In genomic region chr14:22303589-22304195, GRCh38 we compare ENCODE assay signal across 8 cellular contexts.
DNase-seq lines count a peak whose midpoint lies in the region; ATAC-seq and TF ChIP-seq lines count a peak whose summit lies in the region.

No MANE protein-coding gene starts in this region.

- H3K27me3 ChIP-seq in OCI-LY3 (ENCODE audit: low read depth, low read length) (peaks cover 26% of the 10 kb centered on the region), thymus (ENCODE audit: control insufficient read depth, insufficient read depth) (no peaks in the 10 kb centered on the region)

- H3K27ac ChIP-seq in OCI-LY3 (ENCODE audit: low read length) (no peak overlapping the region), thymus (ENCODE audit: low read depth) (peak overlapping the region; percentile 42)

- H3K4me2 ChIP-seq in OCI-LY3 (ENCODE audit: low read length) = no peak overlapping the region

- H3K36me3 ChIP-seq in OCI-LY3 (replicated peaks; ENCODE audit: low read depth, low read length) (no peaks in the 10 kb centered on the region), thymus (ENCODE audit: control insufficient read depth, insufficient read depth) (no peaks in the 10 kb centered on the region)

- no peaks in the 10 kb centered on the region for H3K79me2 ChIP-seq in OCI-LY3 (ENCODE audit: low read length)

- no peak overlapping the region for H3K4me3 ChIP-seq in OCI-LY3 (ENCODE audit: low read length)
- H3K4me3 ChIP-seq in thymus (ENCODE audit: low read length) = peak overlapping the region; percentile 35

- H3K4me1 Mint-ChIP-seq in activated naive CD4-positive, alpha-beta T cell treated with anti-CD3 and anti-CD28 coated beads, Interleukin-2, amount 50 U/mL, for 24 hours = no peaks in the 10 kb centered on the region
- no peaks in the 10 kb centered on the region for H3K4me1 Mint-ChIP-seq in endothelial cell (ENCODE audit: unreplicated experiment)

- H3K27ac Mint-ChIP-seq in activated naive CD4-positive, alpha-beta T cell treated with anti-CD3 and anti-CD28 coated beads, Interleukin-2, amount 50 U/mL, for 24 hours = no peak overlapping the region
- no peak overlapping the region for H3K27ac Mint-ChIP-seq in endothelial cell (ENCODE audit: unreplicated experiment)

- H3K4me3 Mint-ChIP-seq in activated naive CD4-positive, alpha-beta T cell treated with anti-CD3 and anti-CD28 coated beads, Interleukin-2, amount 50 U/mL, for 24 hours = peak overlapping the region; percentile 63
- no peak overlapping the region for H3K4me3 Mint-ChIP-seq in endothelial cell (ENCODE audit: unreplicated experiment)

- H3K9me3 ChIP-seq in OCI-LY3 (ENCODE audit: insufficient read depth, low read length) (no peaks in the 10 kb centered on the region), thymus (ENCODE audit: control insufficient read depth) (no peaks in the 10 kb centered on the region)

- no peaks in the 10 kb centered on the region for H3K9me3 Mint-ChIP-seq in activated naive CD4-positive, alpha-beta T cell treated with anti-CD3 and anti-CD28 coated beads, Interleukin-2, amount 50 U/mL, for 24 hours
- H3K9me3 Mint-ChIP-seq in endothelial cell (ENCODE audit: unreplicated experiment) = no peaks in the 10 kb centered on the region

- no peak overlapping the region for H3K9ac ChIP-seq in OCI-LY3 (ENCODE audit: low read length)

- H3K36me3 Mint-ChIP-seq in activated naive CD4-positive, alpha-beta T cell treated with anti-CD3 and anti-CD28 coated beads, Interleukin-2, amount 50 U/mL, for 24 hours = no peaks in the 10 kb centered on the region
- no peaks in the 10 kb centered on the region for H3K36me3 Mint-ChIP-seq in endothelial cell (ENCODE audit: low read depth, unreplicated experiment)

- H3K27me3 Mint-ChIP-seq in activated naive CD4-positive, alpha-beta T cell treated with anti-CD3 and anti-CD28 coated beads, Interleukin-2, amount 50 U/mL, for 24 hours = no peaks in the 10 kb centered on the region
- H3K27me3 Mint-ChIP-seq in endothelial cell (ENCODE audit: unreplicated experiment) = no peaks in the 10 kb centered on the region

- TF ChIP-seq CTCF in OCI-LY3 (IDR thresholded peaks at IDR 0.05; ENCODE audit: low read depth, low read length) (peak; percentile 50), endothelial cell (IDR thresholded peaks at IDR 0.05; ENCODE audit: unreplicated experiment) (peak; percentile 72)

- no peaks in the 10 kb centered on the region for H4K20me1 ChIP-seq in OCI-LY3 (ENCODE audit: insufficient read depth, low read length)

- WGBS in thymus = 33% methylated on average over 5 of the region's 5 CpGs

- no peak for DNase-seq in activated naive CD4-positive, alpha-beta T cell treated with anti-CD3 and anti-CD28 coated beads, Interleukin-2, amount 50 U/mL, for 16 hours
- DNase-seq in endothelial cell (ENCODE audit: low spot score) (no peak), NCI-H187 treated with DMSO at 0.1 percent for 48 hours (lab: John Stamatoyannopoulos, UW) (no peak)
- DNase-seq in activated effector memory CD4-positive, alpha-beta T cell treated with anti-CD3 and anti-CD28 coated beads, Interleukin-2, amount 50 U/mL, for 16 hours = no peak

- H3K4me1 ChIP-seq in OCI-LY3 (ENCODE audit: low read length) (peaks cover 20% of the 10 kb centered on the region), thymus (ENCODE audit: control insufficient read depth, insufficient read depth, low read length) (no peaks in the 10 kb centered on the region)

- no peak overlapping the region for H2AFZ ChIP-seq in OCI-LY3 (ENCODE audit: low read depth, low read length)

- no peak for ATAC-seq in HG02970 (IDR thresholded peaks at IDR 0.05; ENCODE audit: low FRiP score, unreplicated experiment)
